ENCODE assay signal across 10 cellular contexts in genomic region chr7:4694653-4695335, GRCh38. TPM values are rescaled to one million over a fixed set of nuclear protein-coding genes. Genes with fewer than 3 reads are reported as not detected.
DNase-seq lines count a peak whose midpoint lies in the region; ATAC-seq, FAIRE-seq and TF ChIP-seq lines count a peak whose summit lies in the region.
"Had no signal": no experiment of that assay in that cellular context is flagged by ENCODE, and none has a peak within 500 bp of the region (broad histone marks: within the 10 kb centered on the region; RNA-seq: fewer than 3 reads in every experiment).

No MANE protein-coding gene starts in this region.

- no peak for FAIRE-seq in endothelial cell of umbilical vein (lab: Jason Lieb, UNC)

- no peak overlapping the region for H2AFZ ChIP-seq in endothelial cell of umbilical vein (ENCODE audit: low read depth, low read length)

- TF ChIP-seq POLR2A in endothelial cell of umbilical vein (IDR thresholded peaks at IDR 0.05; ENCODE audit: low read depth, low read length), result no peak

- no peaks in the 10 kb centered on the region for H3K9me1 ChIP-seq in endothelial cell of umbilical vein (replicated peaks; ENCODE audit: control insufficient read depth, extremely low read depth, insufficient read depth, low read length)

- H3K4me3 ChIP-seq in endothelial cell of umbilical vein (replicated peaks in 1 of 3; ENCODE audit: insufficient read depth in 1 of 3, low read depth in 1 of 3, low read length in 3 of 3), result no peak overlapping the region
- H3K4me3 ChIP-seq in mucosa of descending colon, result no peak overlapping the region
- H3K4me3 ChIP-seq in upper lobe of right lung, result no peak overlapping the region

- no peak overlapping the region for H3K9ac ChIP-seq in endothelial cell of umbilical vein (replicated peaks; ENCODE audit: extremely low read depth, insufficient read depth, low read length)

- DNase-seq in endothelial cell of umbilical vein (ENCODE audit: low read depth, low spot score), result peak; percentile 21
- DNase-seq in mucosa of descending colon, result peak in 1 of 3 donors; percentile 21
- no peak for DNase-seq in upper lobe of right lung
- DNase-seq in NCI-H1105 (lab: John Stamatoyannopoulos, UW), result no peak
- DNase-seq in cerebellar nuclear complex (lab: John Stamatoyannopoulos, UW), result no peak
- no peak for DNase-seq in SW480 (ENCODE audit: low spot score)
- DNase-seq in activated CD8-positive, alpha-beta T cell treated with anti-CD3 and anti-CD28 coated beads for 36 hours, result no peak
- DNase-seq: nucleus accumbens had no signal

- no peak overlapping the region for H3K27ac ChIP-seq in endothelial cell of umbilical vein (ENCODE audit: insufficient read depth, low read depth, low read length)
- H3K27ac ChIP-seq in upper lobe of right lung, result peak overlapping the region; percentile 24

- dilution Hi-C loops in endothelial cell of umbilical vein (cut with MboI; ENCODE audit: extremely low pct_ligation_motif_present, low sequenced_read_pairs), result no loop called here

- no peaks in the 10 kb centered on the region for H3K27me3 Mint-ChIP-seq in IgD-negative memory B cell
- no peaks in the 10 kb centered on the region for H3K27me3 Mint-ChIP-seq in activated CD8-positive, alpha-beta T cell treated with anti-CD3 and anti-CD28 coated beads for 36 hours

- TF ChIP-seq CTCF in endothelial cell of umbilical vein (IDR thresholded peaks at IDR 0.05; ENCODE audit: extremely low read depth in 1 of 2, insufficient read depth in 1 of 2, low read depth in 1 of 2, low read length in 2 of 2) (no peak), mucosa of descending colon (IDR thresholded peaks at IDR 0.05) (no peak), upper lobe of right lung (IDR thresholded peaks at IDR 0.05) (no peak)
- no peak for TF ChIP-seq CTCF in activated CD8-positive, alpha-beta T cell treated with anti-CD3 and anti-CD28 coated beads for 36 hours (IDR thresholded peaks at IDR 0.05)

- peaks cover 91% of the 10 kb centered on the region for H3K79me2 ChIP-seq in endothelial cell of umbilical vein (ENCODE audit: control insufficient read depth, insufficient read depth, low read length)

- peaks cover 0 to 4% of the 10 kb centered on the region in 2 experiments for H3K36me3 ChIP-seq in endothelial cell of umbilical vein (ENCODE audit: control insufficient read depth in 2 of 2, extremely low read depth in 1 of 2, insufficient read depth in 2 of 2, low read length in 2 of 2)
- H3K36me3 ChIP-seq in mucosa of descending colon (ENCODE audit: low read depth), result no peaks in the 10 kb centered on the region
- H3K36me3 ChIP-seq in upper lobe of right lung, result no peaks in the 10 kb centered on the region

- H4K20me1 ChIP-seq in endothelial cell of umbilical vein (replicated peaks; ENCODE audit: control insufficient read depth, extremely low read depth, insufficient read depth, low read length), result no peaks in the 10 kb centered on the region

- no peaks in the 10 kb centered on the region for H3K4me1 ChIP-seq in endothelial cell of umbilical vein (ENCODE audit: control insufficient read depth, extremely low read depth, insufficient read depth, low read length)
- H3K4me1 ChIP-seq in mucosa of descending colon (ENCODE audit: low read depth), result peaks cover 8% of the 10 kb centered on the region
- peaks cover 29% of the 10 kb centered on the region for H3K4me1 ChIP-seq in upper lobe of right lung

- no peaks in the 10 kb centered on the region for H3K9me3 Mint-ChIP-seq in IgD-negative memory B cell
- no peaks in the 10 kb centered on the region for H3K9me3 Mint-ChIP-seq in activated CD8-positive, alpha-beta T cell treated with anti-CD3 and anti-CD28 coated beads for 36 hours

- H3K36me3 Mint-ChIP-seq in IgD-negative memory B cell, result no peaks in the 10 kb centered on the region
- peaks cover 12% of the 10 kb centered on the region for H3K36me3 Mint-ChIP-seq in activated CD8-positive, alpha-beta T cell treated with anti-CD3 and anti-CD28 coated beads for 36 hours (ENCODE audit: low read depth)

- H3K27ac Mint-ChIP-seq in IgD-negative memory B cell, result peak overlapping the region in 2 of 3 donors; percentile 23 to 69
- H3K27ac Mint-ChIP-seq in activated CD8-positive, alpha-beta T cell treated with anti-CD3 and anti-CD28 coated beads for 36 hours, result no peak overlapping the region

- H3K4me2 ChIP-seq in endothelial cell of umbilical vein (ENCODE audit: insufficient read depth, low read length), result no peak overlapping the region

- H3K27me3 ChIP-seq in endothelial cell of umbilical vein (ENCODE audit: control insufficient read depth in 2 of 2, insufficient read depth in 2 of 2, low read length in 2 of 2) (no peaks in the 10 kb centered on the region), upper lobe of right lung (no peaks in the 10 kb centered on the region)

- peaks cover 30 to 40% (median 39%) of the 10 kb centered on the region in 3 donors for H3K4me1 Mint-ChIP-seq in IgD-negative memory B cell
- peaks cover 53% of the 10 kb centered on the region for H3K4me1 Mint-ChIP-seq in activated CD8-positive, alpha-beta T cell treated with anti-CD3 and anti-CD28 coated beads for 36 hours (ENCODE audit: low read depth)

- peak; percentile 31 for ATAC-seq in mucosa of descending colon
- ATAC-seq in upper lobe of right lung, result peak; percentile 43
- ATAC-seq in activated CD8-positive, alpha-beta T cell treated with anti-CD3 and anti-CD28 coated beads for 36 hours, result no peak
- ATAC-seq: activated CD4-positive, CD25-positive, alpha-beta regulatory T cell treated with anti-CD3 and anti-CD28 coated beads, Interleukin-2, amount 50 U/mL, for 24 hours had no signal

- H3K4me3 Mint-ChIP-seq in IgD-negative memory B cell, result no peak overlapping the region
- no peak overlapping the region for H3K4me3 Mint-ChIP-seq in activated CD8-positive, alpha-beta T cell treated with anti-CD3 and anti-CD28 coated beads for 36 hours

- CTCF ChIA-PET in endothelial cell of umbilical vein (lab: Charles Lee), result interaction anchor here (1.0 kb wide), 1 partner anchor 10 kb away, joined by 3 read pairs; no protein-coding TSS in a partner anchor
- CTCF ChIA-PET in activated CD8-positive, alpha-beta T cell treated with anti-CD3 and anti-CD28 coated beads for 36 hours (lab: Charles Lee), result interaction anchor here (1.1 kb wide), 1 partner anchor 25 kb away, joined by 3 read pairs; no protein-coding TSS in a partner anchor

- POLR2A ChIA-PET in endothelial cell of umbilical vein (lab: Charles Lee), result no interaction called here
- POLR2A ChIA-PET in activated CD8-positive, alpha-beta T cell treated with anti-CD3 and anti-CD28 coated beads for 36 hours (lab: Charles Lee), result interaction anchor here (1.7 kb wide), 1 partner anchor 30 kb away, joined by 7 read pairs; no protein-coding TSS in a partner anchor

- H3K9me3 ChIP-seq in endothelial cell of umbilical vein (replicated peaks; ENCODE audit: control insufficient read depth, insufficient read depth, low read length), result no peaks in the 10 kb centered on the region
- H3K9me3 ChIP-seq in mucosa of descending colon, result no peaks in the 10 kb centered on the region
- no peaks in the 10 kb centered on the region for H3K9me3 ChIP-seq in upper lobe of right lung

- no TSS peak for BruUV-seq in endothelial cell of umbilical vein (replicated peaks; lab: Mats Ljungman, UMichigan)

- intact Hi-C loops in endothelial cell of umbilical vein (cut with micrococcal nuclease) (no loop called here), mucosa of descending colon (cut with DNase I, micrococcal nuclease) (no loop called here), upper lobe of right lung (cut with DNase I) (no loop called here)
- intact Hi-C loops in activated CD8-positive, alpha-beta T cell treated with anti-CD3 and anti-CD28 coated beads for 36 hours (cut with micrococcal nuclease), result no loop called here

TF ChIP-seq in endothelial cell of umbilical vein, 7 proteins besides CTCF, POLR2A, EP300 and RAD21:
- no peak for TF ChIP-seq MYC (IDR thresholded peaks at IDR 0.05; ENCODE audit: low read depth, low read length)
- no peak for TF ChIP-seq FOS (IDR thresholded peaks at IDR 0.05; ENCODE audit: borderline replicate concordance, insufficient read depth, low read length)
- no peak for TF ChIP-seq POLR2AphosphoS5 (IDR thresholded peaks at IDR 0.05; ENCODE audit: insufficient read depth, low read depth, low read length)
- TF ChIP-seq MAX (IDR thresholded peaks at IDR 0.05; ENCODE audit: insufficient read depth, insufficient read length), result no peak
- no peak for TF ChIP-seq JUN (IDR thresholded peaks at IDR 0.05; ENCODE audit: borderline replicate concordance, insufficient read depth, insufficient read length, low read depth)
- TF ChIP-seq GATA2 (IDR thresholded peaks at IDR 0.05; ENCODE audit: insufficient read depth, insufficient read length, low read depth, low read length), result no peak
- no peak for TF ChIP-seq EZH2 (IDR thresholded peaks at IDR 0.05; ENCODE audit: borderline replicate concordance, low read depth, low read length, severe bottlenecking)

RNA-seq across cellular contexts. Expression of gene FOXK1, which starts 12.7 kb away (rescaled TPM):
- polyA plus RNA-seq in IgD-negative memory B cell (2.3 TPM), endothelial cell of umbilical vein (8.0 and 9.2 TPM in 2 replicates)
- total RNA-seq in endothelial cell of umbilical vein (47.0 and 52.1 TPM in 2 replicates), mucosa of descending colon (10 to 100 TPM; 30.1 to 48.5 (median 33.4) TPM), upper lobe of right lung (33.3 TPM)
- polyA plus RNA-seq in endothelial cell of umbilical vein (2011; cell fraction: cytosol; rRNA removed), result 7.1 and 8.0 TPM in 2 replicates
- polyA plus RNA-seq in endothelial cell of umbilical vein (2011; cell fraction: nucleus; rRNA removed), result 26.1 and 27.8 TPM in 2 replicates
- 7.3 and 7.5 TPM in 2 replicates for polyA plus RNA-seq in endothelial cell of umbilical vein (2012)
- 21.5 and 25.5 TPM in 2 replicates for polyA minus RNA-seq in endothelial cell of umbilical vein
- polyA minus RNA-seq in endothelial cell of umbilical vein (2011; cell fraction: cytosol; rRNA and poly(A)+ RNA removed), result 25.8 TPM
- polyA minus RNA-seq in endothelial cell of umbilical vein (2011; cell fraction: nucleus; rRNA and poly(A)+ RNA removed), result 22.0 and 36.5 TPM in 2 replicates
- 10 to 100 TPM; 38.5 to 39.6 TPM for total RNA-seq in activated CD8-positive, alpha-beta T cell treated with anti-CD3 and anti-CD28 coated beads for 36 hours
